Comparison of ENCODE assay signal across 8 cellular contexts in genomic region chr4:99894998-99895397, GRCh38. TPM values are rescaled to one million over a fixed set of nuclear protein-coding genes. Genes with fewer than 3 reads are reported as not detected.
DNase-seq lines count a peak whose midpoint lies in the region; ATAC-seq and TF ChIP-seq lines count a peak whose summit lies in the region.

No MANE protein-coding gene starts in this region.

- peaks cover 12% of the 10 kb centered on the region for H3K36me3 Mint-ChIP-seq in activated CD4-positive, alpha-beta T cell treated with anti-CD3 and anti-CD28 coated beads, Interleukin-2, amount 10 ng/mL, durations not matched to agents 7 days and 5 days (ENCODE audit: low read depth)

- peak overlapping the region; percentile 97 for H3K4me3 Mint-ChIP-seq in activated CD4-positive, alpha-beta T cell treated with anti-CD3 and anti-CD28 coated beads, Interleukin-2, amount 10 ng/mL, durations not matched to agents 7 days and 5 days

- DNase-seq in activated CD4-positive, alpha-beta T cell treated with anti-CD3 and anti-CD28 coated beads, Interleukin-2, amount 10 ng/mL, durations not matched to agents 7 days and 5 days, result no peak
- no peak for DNase-seq in activated CD4-positive, alpha-beta T cell treated with anti-CD3 and anti-CD28 coated beads for 4 hours
- DNase-seq in astrocyte of the cerebellum (ENCODE audit: low read depth), result no peak
- DNase-seq in lower lobe of right lung, result no peak
- DNase-seq in thoracic aorta (ENCODE audit: low spot score), result no peak
- DNase-seq in NCI-H1436 treated with DMSO at 0.1 percent for 48 hours (lab: John Stamatoyannopoulos, UW), result no peak
- DNase-seq in stimulated activated CD4-positive, alpha-beta T cell treated with anti-CD3 and anti-CD28 coated beads, Interleukin-4, amount 100 ng/mL, for 24 hours, result no peak
- DNase-seq in 8988T, result no peak

- in situ Hi-C loops in astrocyte of the cerebellum (cut with HindIII; ENCODE audit: low sequenced_read_pairs), result no loop called here

- H3K4me1 ChIP-seq in lower lobe of right lung (peaks cover 34% of the 10 kb centered on the region), thoracic aorta (ENCODE audit: control insufficient read depth in 1 of 2, low read depth in 2 of 2) (peaks cover 10 to 22% of the 10 kb centered on the region in 2 donors)

- POLR2A ChIA-PET in activated CD4-positive, alpha-beta T cell treated with anti-CD3 and anti-CD28 coated beads, Interleukin-2, amount 10 ng/mL, durations not matched to agents 7 days and 5 days (lab: Charles Lee), result interaction anchor here (1.4 kb wide), 1 partner anchor 52 kb away, joined by 12 read pairs; the partner anchor contains the start of gene DNAJB14

- H3K27me3 Mint-ChIP-seq in activated CD4-positive, alpha-beta T cell treated with anti-CD3 and anti-CD28 coated beads, Interleukin-2, amount 10 ng/mL, durations not matched to agents 7 days and 5 days, result no peaks in the 10 kb centered on the region

- peaks cover 40% of the 10 kb centered on the region for H3K4me1 Mint-ChIP-seq in activated CD4-positive, alpha-beta T cell treated with anti-CD3 and anti-CD28 coated beads, Interleukin-2, amount 10 ng/mL, durations not matched to agents 7 days and 5 days

- H3K9me3 ChIP-seq in lower lobe of right lung (no peaks in the 10 kb centered on the region), thoracic aorta (no peaks in the 10 kb centered on the region)

- H3K27ac ChIP-seq in lower lobe of right lung (peak overlapping the region; percentile 86), thoracic aorta (peak overlapping the region; percentile 65 to 70)

- H3K36me3 ChIP-seq in lower lobe of right lung (peaks cover 17% of the 10 kb centered on the region), thoracic aorta (no peaks in the 10 kb centered on the region)

- intact Hi-C loops in lower lobe of right lung (cut with DNase I), result loop anchor here (10.0 kb wide), 1 partner anchor 50 kb away; the partner anchor contains the start of gene DNAJB14

- H3K27me3 ChIP-seq in lower lobe of right lung (ENCODE audit: low read depth) (no peaks in the 10 kb centered on the region), thoracic aorta (replicated peaks; ENCODE audit: insufficient read depth) (no peaks in the 10 kb centered on the region)

- H3K4me3 ChIP-seq in astrocyte of the cerebellum (ENCODE audit: low read depth, low read length) (peak overlapping the region; percentile 93), lower lobe of right lung (peak overlapping the region; percentile 84), thoracic aorta (peak overlapping the region; percentile 97)

- peak overlapping the region; percentile 93 for H3K27ac Mint-ChIP-seq in activated CD4-positive, alpha-beta T cell treated with anti-CD3 and anti-CD28 coated beads, Interleukin-2, amount 10 ng/mL, durations not matched to agents 7 days and 5 days

- CTCF ChIA-PET in activated CD4-positive, alpha-beta T cell treated with anti-CD3 and anti-CD28 coated beads, Interleukin-2, amount 10 ng/mL, durations not matched to agents 7 days and 5 days (lab: Charles Lee), result interaction anchor here (0.9 to 1.3 kb wide), 7 partner anchors 10 to 331 kb away, joined by 3 to 8 read pairs (median 4); partner anchors contain the start of gene TRMT10A

- H3K9me3 Mint-ChIP-seq in activated CD4-positive, alpha-beta T cell treated with anti-CD3 and anti-CD28 coated beads, Interleukin-2, amount 10 ng/mL, durations not matched to agents 7 days and 5 days, result no peaks in the 10 kb centered on the region

- TF ChIP-seq CTCF in astrocyte of the cerebellum (IDR thresholded peaks at IDR 0.05; ENCODE audit: low read depth, low read length, missing control alignments), result no peak
- no peak for TF ChIP-seq CTCF in lower lobe of right lung (IDR thresholded peaks at IDR 0.05)
- TF ChIP-seq CTCF in thoracic aorta (IDR thresholded peaks at IDR 0.05), result no peak

- ATAC-seq in lower lobe of right lung, result no peak
- ATAC-seq in thoracic aorta (ENCODE audit: insufficient number of reproducible peaks, low FRiP score, low read depth), result no peak

RNA-seq across cellular contexts. Expression of gene LAMTOR3, which starts 0.8 kb away (rescaled TPM):
- 10 to 100 TPM; 28.9 to 33.1 TPM for total RNA-seq in activated CD4-positive, alpha-beta T cell treated with anti-CD3 and anti-CD28 coated beads, Interleukin-2, amount 10 ng/mL, durations not matched to agents 7 days and 5 days
- 47.7 TPM for total RNA-seq in lower lobe of right lung
- 10 to 100 TPM; 28.4 to 29.5 TPM for total RNA-seq in thoracic aorta

RNA-seq across cellular contexts. Expression of gene DNAJB14, which starts 51.4 kb away (rescaled TPM):
- total RNA-seq in activated CD4-positive, alpha-beta T cell treated with anti-CD3 and anti-CD28 coated beads, Interleukin-2, amount 10 ng/mL, durations not matched to agents 7 days and 5 days, result 10 to 100 TPM; 47.1 to 53.1 TPM
- total RNA-seq in lower lobe of right lung, result 60.3 TPM
- total RNA-seq in thoracic aorta, result 10 to 100 TPM; 32.6 to 58.2 TPM

RNA-seq across cellular contexts. Expression of gene H2AZ1, which starts 55.1 kb away (rescaled TPM):
- 100 to 1,000 TPM; 426 to 554 TPM for total RNA-seq in activated CD4-positive, alpha-beta T cell treated with anti-CD3 and anti-CD28 coated beads, Interleukin-2, amount 10 ng/mL, durations not matched to agents 7 days and 5 days
- total RNA-seq in lower lobe of right lung (143 TPM), thoracic aorta (100 to 1,000 TPM in 1 of 2 donors, 10 to 100 TPM in 1; 65.3 to 115 TPM)
